Comparison of ENCODE assay signal across 1 cellular context in genomic region chr16:65154321-65154720, GRCh38.
TF ChIP-seq lines count a peak whose summit lies in the region.

No MANE protein-coding gene starts in this region.

TF ChIP-seq in H1, 55 proteins besides CTCF, POLR2A, EP300 and RAD21:
- TF ChIP-seq CTBP2 (IDR thresholded peaks at IDR 0.05; ENCODE audit: borderline replicate concordance, insufficient read depth, insufficient read length, low read length), result no peak
- TF ChIP-seq, protein P1, sequence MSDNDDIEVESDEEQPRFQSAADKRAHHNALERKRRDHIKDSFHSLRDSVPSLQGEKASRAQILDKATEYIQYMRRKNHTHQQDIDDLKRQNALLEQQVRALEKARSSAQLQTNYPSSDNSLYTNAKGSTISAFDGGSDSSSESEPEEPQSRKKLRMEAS (IDR thresholded peaks at IDR 0.05), result no peak
- TF ChIP-seq JUND (IDR thresholded peaks at IDR 0.05; ENCODE audit: low read length), result peak; percentile 41; the same call in 1 of the 2 replicates
- no peak for TF ChIP-seq EZH2 (IDR thresholded peaks at IDR 0.05; ENCODE audit: low read depth, low read length, severe bottlenecking)
- TF ChIP-seq NANOG (IDR thresholded peaks at IDR 0.05; ENCODE audit: insufficient read depth, low read depth, low read length, poor library complexity, severe bottlenecking), result peak; percentile 51
